ENCODE assay signal across 28 cellular contexts in the genomic region with DNA sequence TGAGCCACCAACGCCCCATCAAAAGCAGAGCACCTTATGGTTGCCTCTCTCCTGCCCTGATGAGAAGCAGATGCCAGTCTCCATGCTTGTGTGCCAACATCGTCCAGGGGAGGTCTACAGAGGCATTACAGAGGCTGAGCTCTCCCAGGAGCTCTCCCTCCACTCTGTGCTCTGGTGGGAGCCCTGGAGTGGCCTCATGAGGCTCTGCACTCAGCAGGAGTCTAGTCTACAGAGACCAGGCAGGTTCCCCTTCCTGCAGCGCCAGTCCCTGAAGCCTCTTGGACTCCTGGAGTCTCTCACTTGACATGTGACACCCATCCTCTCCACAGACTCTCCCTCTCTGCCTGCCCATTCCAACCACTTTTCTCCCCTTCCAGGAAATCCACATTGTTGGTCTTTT. TPM values are rescaled to one million over a fixed set of nuclear protein-coding genes. Genes with fewer than 3 reads are reported as not detected.
"Had no signal": no experiment of that assay in that cellular context is flagged by ENCODE, and none has a peak within 500 bp of the region (broad histone marks: within the 10 kb centered on the region; RNA-seq: fewer than 3 reads in every experiment).

No MANE protein-coding gene starts in this region.

- H3K9me3 ChIP-seq: esophagus muscularis mucosa, heart right ventricle, ovary, right lobe of liver, testis, transverse colon had no signal

- H3K27ac ChIP-seq: esophagus muscularis mucosa, heart right ventricle, ovary, right lobe of liver, testis had no signal

- DNase-seq: activated CD4-positive, alpha-beta T cell treated with anti-CD3 and anti-CD28 coated beads, Interleukin-2, amount 50 U/mL, for 1 hour; activated CD8-positive, alpha-beta T cell treated with anti-CD3 and anti-CD28 coated beads for 36 hours; activated naive CD8-positive, alpha-beta T cell treated with anti-CD3 and anti-CD28 coated beads, Interleukin-2, amount 50 U/mL, for 24 hours; activated T-cell treated with anti-CD3 and anti-CD28 coated beads, Interleukin-2, amount 50 U/mL, for 48 hours; amygdala; caudate nucleus; cortex of kidney; foreskin melanocyte; heart right ventricle; kidney glomerular epithelial cell; nephron progenitor cell; ovary; right lobe of liver; stimulated activated CD4-positive, alpha-beta T cell treated with anti-CD3 and anti-CD28 coated beads, Interleukin-2, amount 100 ng/mL, for 48 hours; stimulated activated naive CD8-positive, alpha-beta T cell treated with anti-CD3 and anti-CD28 coated beads, Interleukin-15, Interleukin-2, amounts not matched to agents 100 U/mL and 50 U/mL, for 24 hours; T-helper 9 cell; testis; transverse colon had no signal

- H3K4me1 ChIP-seq: testis had no signal

- H3K36me3 ChIP-seq: esophagus muscularis mucosa, heart right ventricle, ovary, right lobe of liver, transverse colon had no signal

- H3K4me3 ChIP-seq: esophagus muscularis mucosa, heart right ventricle, lung, ovary, right lobe of liver, testis, transverse colon had no signal

- ATAC-seq: activated CD8-positive, alpha-beta T cell treated with anti-CD3 and anti-CD28 coated beads for 36 hours; activated naive CD8-positive, alpha-beta T cell treated with anti-CD3 and anti-CD28 coated beads, Interleukin-2, amount 50 U/mL, for 24 hours; left lobe of liver; right lobe of liver; stimulated activated naive CD8-positive, alpha-beta T cell treated with anti-CD3 and anti-CD28 coated beads, Interleukin-15, Interleukin-2, amounts not matched to agents 100 U/mL and 50 U/mL, for 24 hours had no signal

RNA-seq across cellular contexts. Expression of a gene that starts 3.4 kb away (rescaled TPM):
- total RNA-seq: activated CD8-positive, alpha-beta T cell treated with anti-CD3 and anti-CD28 coated beads for 36 hours; chondrocyte; glomerular endothelial cell; heart right ventricle; mucosa of gallbladder; progenitor cell of endocrine pancreas; renal cortical epithelial cell; right lobe of liver; skeletal muscle tissue; urinary bladder had no signal
- polyA plus RNA-seq: urinary bladder had no signal

RNA-seq across cellular contexts. Expression of a gene that starts 3.5 kb away (rescaled TPM):
- total RNA-seq: skeletal muscle tissue had no signal
